Comparison of ENCODE assay signal across 32 cellular contexts in the genomic region with DNA sequence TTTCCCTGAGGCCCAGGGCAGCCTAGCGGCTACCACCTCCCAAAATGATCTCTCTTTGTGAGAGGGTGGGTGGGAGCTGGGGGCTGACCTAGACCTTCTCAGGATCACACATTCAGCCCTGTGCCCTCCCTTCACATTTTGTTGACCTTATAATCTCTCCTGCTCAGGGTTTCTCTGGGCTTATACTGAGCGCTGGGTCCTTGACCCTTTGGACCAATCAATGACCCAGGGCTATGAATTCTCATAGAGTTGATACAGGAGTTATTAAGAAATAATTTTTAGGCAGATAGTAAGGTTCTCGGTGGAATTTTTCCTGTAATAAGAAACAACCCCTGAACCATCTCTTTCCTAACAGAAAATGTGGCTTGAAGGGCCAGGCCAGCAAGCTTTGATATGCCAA.
"Had no signal": no experiment of that assay in that cellular context is flagged by ENCODE, and none has a peak within 500 bp of the region (broad histone marks: within the 10 kb centered on the region; RNA-seq: fewer than 3 reads in every experiment).

No MANE protein-coding gene starts in this region.

- H3K4me2 ChIP-seq: PC-9 had no signal

- ATAC-seq: activated CD8-positive, alpha-beta memory T cell treated with anti-CD3 and anti-CD28 coated beads, Interleukin-2, amount 10 ng/mL, durations not matched to agents 7 days and 5 days; K562; Right ventricle myocardium inferior had no signal

- H2AFZ ChIP-seq: PC-9 had no signal

- H3K27me3 ChIP-seq: ascending aorta, SJCRH30 had no signal

- H3K27ac ChIP-seq: ascending aorta, PC-9, RWPE1, SJCRH30, WERI-Rb-1 had no signal

- H3K36me3 ChIP-seq: ascending aorta, WERI-Rb-1 had no signal

- H3K36me3 Mint-ChIP-seq: activated naive CD8-positive, alpha-beta T cell treated with anti-CD3 and anti-CD28 coated beads for 36 hours had no signal

- H3K4me1 ChIP-seq: ascending aorta, SJCRH30 had no signal

- H3K9me3 Mint-ChIP-seq: activated naive CD4-positive, alpha-beta T cell treated with anti-CD3 and anti-CD28 coated beads, Interleukin-2, amount 10 ng/mL, durations not matched to agents 7 days and 5 days; activated naive CD8-positive, alpha-beta T cell treated with anti-CD3 and anti-CD28 coated beads for 36 hours had no signal

- H3K4me3 Mint-ChIP-seq: activated CD4-positive, alpha-beta memory T cell treated with anti-CD3 and anti-CD28 coated beads, Interleukin-2, amount 10 ng/mL, durations not matched to agents 7 days and 5 days; activated CD8-positive, alpha-beta memory T cell treated with anti-CD3 and anti-CD28 coated beads, Interleukin-2, amount 10 ng/mL, durations not matched to agents 7 days and 5 days; activated naive CD4-positive, alpha-beta T cell treated with anti-CD3 and anti-CD28 coated beads, Interleukin-2, amount 10 ng/mL, durations not matched to agents 7 days and 5 days; activated naive CD8-positive, alpha-beta T cell treated with anti-CD3 and anti-CD28 coated beads for 36 hours had no signal

- H3K27ac Mint-ChIP-seq: activated CD4-positive, alpha-beta memory T cell treated with anti-CD3 and anti-CD28 coated beads, Interleukin-2, amount 10 ng/mL, durations not matched to agents 7 days and 5 days; activated CD8-positive, alpha-beta memory T cell treated with anti-CD3 and anti-CD28 coated beads, Interleukin-2, amount 10 ng/mL, durations not matched to agents 7 days and 5 days; activated naive CD4-positive, alpha-beta T cell treated with anti-CD3 and anti-CD28 coated beads, Interleukin-2, amount 10 ng/mL, durations not matched to agents 7 days and 5 days; activated naive CD8-positive, alpha-beta T cell treated with anti-CD3 and anti-CD28 coated beads for 36 hours had no signal

- H3K4me3 ChIP-seq: ascending aorta, K562, PC-9, SJCRH30, SK-N-MC had no signal

- H3K9me3 ChIP-seq: ascending aorta, SJCRH30 had no signal

- H3K27me3 Mint-ChIP-seq: activated CD4-positive, alpha-beta memory T cell treated with anti-CD3 and anti-CD28 coated beads, Interleukin-2, amount 10 ng/mL, durations not matched to agents 7 days and 5 days; activated CD8-positive, alpha-beta memory T cell treated with anti-CD3 and anti-CD28 coated beads, Interleukin-2, amount 10 ng/mL, durations not matched to agents 7 days and 5 days; activated naive CD4-positive, alpha-beta T cell treated with anti-CD3 and anti-CD28 coated beads, Interleukin-2, amount 10 ng/mL, durations not matched to agents 7 days and 5 days; activated naive CD8-positive, alpha-beta T cell treated with anti-CD3 and anti-CD28 coated beads for 36 hours had no signal

- DNase-seq: activated CD4-positive, alpha-beta memory T cell treated with anti-CD3 and anti-CD28 coated beads, Interleukin-2, amount 10 ng/mL, durations not matched to agents 7 days and 5 days; activated CD4-positive, alpha-beta T cell treated with anti-CD3 and anti-CD28 coated beads for 1 hour; activated CD4-positive, alpha-beta T cell treated with anti-CD3 and anti-CD28 coated beads for 48 hours; activated CD4-positive, CD25-positive, alpha-beta regulatory T cell; activated CD8-positive, alpha-beta memory T cell treated with anti-CD3 and anti-CD28 coated beads for 24 hours; activated CD8-positive, alpha-beta memory T cell treated with anti-CD3 and anti-CD28 coated beads, Interleukin-2, amount 10 ng/mL, durations not matched to agents 7 days and 5 days; activated CD8-positive, alpha-beta memory T cell treated with anti-CD3 and anti-CD28 coated beads, Interleukin-2, amount 50 U/mL, for 48 hours; activated effector memory CD4-positive, alpha-beta T cell treated with Interleukin-2 at 50 U/mL for 16 hours; activated naive CD4-positive, alpha-beta T cell treated with anti-CD3 and anti-CD28 coated beads, Interleukin-2, amount 10 ng/mL, durations not matched to agents 7 days and 5 days; activated naive CD8-positive, alpha-beta T cell treated with anti-CD3 and anti-CD28 coated beads for 36 hours; activated T-cell treated with anti-CD3 and anti-CD28 coated beads, Interleukin-2, amount 50 U/mL, for 48 hours; amygdala; NCI-H1092 treated with DMSO at 0.1 percent for 48 hours; NCI-H1417; NCI-H146; NCI-H187; NCI-H2029 treated with DMSO at 0.1 percent for 48 hours; NCI-H2107; NCI-H2171; NCI-H510A; NCI-H526; NCI-H748 treated with DMSO at 0.1 percent for 48 hours; NK-92 treated with Interleukin-12 subunit alpha and Interleukin-12 subunit beta, amount 100 ng/mL, for 24 hours; PC-9; SJCRH30; T1000; WERI-Rb-1 had no signal
